1 cellular context compared by ENCODE assay signal in genomic region chr3:184031187-184031792, GRCh38.
TF ChIP-seq lines count a peak whose summit lies in the region.

A gene with protein sequence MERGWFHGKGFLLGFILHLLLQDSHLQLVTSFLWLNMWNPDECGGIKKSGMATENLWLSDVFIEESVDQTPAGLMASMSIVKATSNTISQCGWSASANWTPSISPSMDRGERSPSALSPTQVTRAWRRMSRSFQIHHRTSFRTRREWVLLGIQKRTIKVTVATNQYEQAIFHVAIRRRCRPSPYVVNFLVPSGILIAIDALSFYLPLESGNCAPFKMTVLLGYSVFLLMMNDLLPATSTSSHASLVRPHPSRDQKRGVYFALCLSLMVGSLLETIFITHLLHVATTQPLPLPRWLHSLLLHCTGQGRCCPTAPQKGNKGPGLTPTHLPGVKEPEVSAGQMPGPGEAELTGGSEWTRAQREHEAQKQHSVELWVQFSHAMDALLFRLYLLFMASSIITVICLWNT (plus strand): TSS chr3:184031742. CDS start chr3:184031742, 0 bp downstream.

TF ChIP-seq in Ishikawa, 13 proteins besides CTCF, POLR2A, EP300 and RAD21 (continued from another document):
- TF ChIP-seq, protein P1, sequence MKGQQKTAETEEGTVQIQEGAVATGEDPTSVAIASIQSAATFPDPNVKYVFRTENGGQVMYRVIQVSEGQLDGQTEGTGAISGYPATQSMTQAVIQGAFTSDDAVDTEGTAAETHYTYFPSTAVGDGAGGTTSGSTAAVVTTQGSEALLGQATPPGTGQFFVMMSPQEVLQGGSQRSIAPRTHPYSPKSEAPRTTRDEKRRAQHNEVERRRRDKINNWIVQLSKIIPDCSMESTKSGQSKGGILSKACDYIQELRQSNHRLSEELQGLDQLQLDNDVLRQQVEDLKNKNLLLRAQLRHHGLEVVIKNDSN (IDR thresholded peaks at IDR 0.05): 0 out of 2 replicates have a peak, but pooled peaks have one; percentile 61
- TF ChIP-seq EGR1 (IDR thresholded peaks at IDR 0.05) (no peak), CEBPB (IDR thresholded peaks at IDR 0.05) (no peak), ZBTB7A (IDR thresholded peaks at IDR 0.05; ENCODE audit: low read depth) (no peak), CREB1 (IDR thresholded peaks at IDR 0.05; ENCODE audit: low read depth) (no peak)
TF ChIP-seq in Ishikawa: peak in this region for 4.
